21 cellular contexts compared by ENCODE assay signal in genomic region chr14:103728721-103729120, GRCh38. TPM values are rescaled to one million over a fixed set of nuclear protein-coding genes. Genes with fewer than 3 reads are reported as not detected.
DNase-seq lines count a peak whose midpoint lies in the region; ATAC-seq and TF ChIP-seq lines count a peak whose summit lies in the region.
"Had no signal": no experiment of that assay in that cellular context is flagged by ENCODE, and none has a peak within 500 bp of the region (broad histone marks: within the 10 kb centered on the region; RNA-seq: fewer than 3 reads in every experiment).

No MANE protein-coding gene starts in this region.

- H3K4me3 Mint-ChIP-seq in activated naive CD4-positive, alpha-beta T cell treated with anti-CD3 and anti-CD28 coated beads, Interleukin-2, amount 10 ng/mL, durations not matched to agents 7 days and 5 days: no peak overlapping the region
- H3K4me3 Mint-ChIP-seq: activated CD8-positive, alpha-beta T cell treated with anti-CD3 and anti-CD28 coated beads for 36 hours; activated naive CD4-positive, alpha-beta T cell treated with anti-CD3 and anti-CD28 coated beads for 36 hours; activated T-cell treated with anti-CD3 and anti-CD28 coated beads, Interleukin-2, amount 50 U/mL, for 4 hours; stimulated activated naive B cell treated with anti-CD40 and anti-IgM and Interleukin-4, amounts not matched to agents 10 μg/mL and 1 μg/mL and 100 μg/mL, for 72 hours; T-cell had no signal

- H3K27me3 ChIP-seq in left lung (no peaks in the 10 kb centered on the region), suprapubic skin (no peaks in the 10 kb centered on the region)
- H3K27me3 ChIP-seq: upper lobe of left lung had no signal

- intact Hi-C loops in left lung (cut with DNase I): no loop called here

- CTCF ChIA-PET in activated naive CD4-positive, alpha-beta T cell treated with anti-CD3 and anti-CD28 coated beads, Interleukin-2, amount 10 ng/mL, durations not matched to agents 7 days and 5 days (lab: Charles Lee): no interaction called here

- no peaks in the 10 kb centered on the region for H3K4me1 Mint-ChIP-seq in activated naive CD4-positive, alpha-beta T cell treated with anti-CD3 and anti-CD28 coated beads, Interleukin-2, amount 10 ng/mL, durations not matched to agents 7 days and 5 days
- H3K4me1 Mint-ChIP-seq: stimulated activated naive B cell treated with anti-CD40 and anti-IgM and Interleukin-4, amounts not matched to agents 10 μg/mL and 1 μg/mL and 100 μg/mL, for 72 hours; T-cell had no signal

- no peak for TF ChIP-seq EP300 in suprapubic skin (IDR thresholded peaks at IDR 0.05)

- no peak overlapping the region for H3K27ac Mint-ChIP-seq in activated naive CD4-positive, alpha-beta T cell treated with anti-CD3 and anti-CD28 coated beads, Interleukin-2, amount 10 ng/mL, durations not matched to agents 7 days and 5 days
- H3K27ac Mint-ChIP-seq: activated CD8-positive, alpha-beta T cell treated with anti-CD3 and anti-CD28 coated beads for 36 hours; activated naive CD4-positive, alpha-beta T cell treated with anti-CD3 and anti-CD28 coated beads for 36 hours; stimulated activated naive B cell treated with anti-CD40 and anti-IgM and Interleukin-4, amounts not matched to agents 10 μg/mL and 1 μg/mL and 100 μg/mL, for 72 hours; T-cell had no signal

- DNase-seq in NCI-H345 (lab: John Stamatoyannopoulos, UW) (peak; percentile 7), NCI-H345 treated with DMSO at 0.1 percent for 48 hours (lab: John Stamatoyannopoulos, UW; ENCODE audit: unreplicated experiment) (no peak), left lung (no peak), suprapubic skin (ENCODE audit: low spot score in 2 of 2) (no peak), midbrain (lab: John Stamatoyannopoulos, UW) (no peak)
- DNase-seq in activated naive CD4-positive, alpha-beta T cell treated with anti-CD3 and anti-CD28 coated beads, Interleukin-2, amount 10 ng/mL, durations not matched to agents 7 days and 5 days: no peak
- DNase-seq in activated CD4-positive, CD25-positive, alpha-beta regulatory T cell (lab: John Stamatoyannopoulos, UW): no peak
- DNase-seq: 8988T; activated CD8-positive, alpha-beta T cell treated with anti-CD3 and anti-CD28 coated beads for 36 hours; activated naive CD4-positive, alpha-beta T cell treated with anti-CD3 and anti-CD28 coated beads for 36 hours; activated T-cell treated with anti-CD3 and anti-CD28 coated beads, Interleukin-2, amount 50 U/mL, for 4 hours; Caco-2; NCI-H2081 treated with DMSO at 0.1 percent for 48 hours; occipital lobe; SHP77 treated with DMSO at 0.1 percent for 48 hours; stimulated activated naive B cell treated with anti-CD40 and anti-IgM and Interleukin-4, amounts not matched to agents 10 μg/mL and 1 μg/mL and 100 μg/mL, for 72 hours; T-cell had no signal

- no peaks in the 10 kb centered on the region for H3K9me3 Mint-ChIP-seq in activated naive CD4-positive, alpha-beta T cell treated with anti-CD3 and anti-CD28 coated beads, Interleukin-2, amount 10 ng/mL, durations not matched to agents 7 days and 5 days
- H3K9me3 Mint-ChIP-seq: activated CD8-positive, alpha-beta T cell treated with anti-CD3 and anti-CD28 coated beads for 36 hours; activated naive CD4-positive, alpha-beta T cell treated with anti-CD3 and anti-CD28 coated beads for 36 hours; activated T-cell treated with anti-CD3 and anti-CD28 coated beads, Interleukin-2, amount 50 U/mL, for 4 hours; stimulated activated naive B cell treated with anti-CD40 and anti-IgM and Interleukin-4, amounts not matched to agents 10 μg/mL and 1 μg/mL and 100 μg/mL, for 72 hours; T-cell had no signal

- H3K9me3 ChIP-seq in left lung: no peaks in the 10 kb centered on the region
- no peaks in the 10 kb centered on the region for H3K9me3 ChIP-seq in suprapubic skin
- H3K9me3 ChIP-seq: Caco-2, upper lobe of left lung had no signal

- ATAC-seq in left lung: peak; percentile 23
- ATAC-seq: activated CD8-positive, alpha-beta T cell treated with anti-CD3 and anti-CD28 coated beads for 36 hours; activated T-cell treated with anti-CD3 and anti-CD28 coated beads, Interleukin-2, amount 50 U/mL, for 4 hours; sciatic nerve; stimulated activated naive B cell treated with anti-CD40 and anti-IgM and Interleukin-4, amounts not matched to agents 10 μg/mL and 1 μg/mL and 100 μg/mL, for 72 hours; T-cell had no signal

- no peak for TF ChIP-seq POLR2A in suprapubic skin (IDR thresholded peaks at IDR 0.05)

- H3K36me3 ChIP-seq in left lung (peaks cover 0 to 73% of the 10 kb centered on the region in 2 donors), suprapubic skin (peaks cover 65% of the 10 kb centered on the region)

- H3K4me3 ChIP-seq in left lung (no peak overlapping the region), suprapubic skin (no peak overlapping the region)
- H3K4me3 ChIP-seq: coronary artery, upper lobe of left lung had no signal

- peaks cover 8 to 12% of the 10 kb centered on the region in 2 donors for H3K4me1 ChIP-seq in left lung
- peaks cover 58% of the 10 kb centered on the region for H3K4me1 ChIP-seq in suprapubic skin
- H3K4me1 ChIP-seq: Caco-2 had no signal

- peaks cover 5% of the 10 kb centered on the region for H3K36me3 Mint-ChIP-seq in activated naive CD4-positive, alpha-beta T cell treated with anti-CD3 and anti-CD28 coated beads, Interleukin-2, amount 10 ng/mL, durations not matched to agents 7 days and 5 days

- TF ChIP-seq CTCF in VCaP (conservative IDR thresholded peaks at IDR 0.05) (peak; percentile 63), left lung (IDR thresholded peaks at IDR 0.05) (no peak), suprapubic skin (IDR thresholded peaks at IDR 0.05) (no peak)

- WGBS in suprapubic skin: 66% methylated on average over 12 of the region's 12 CpGs

- H3K27me3 Mint-ChIP-seq in activated naive CD4-positive, alpha-beta T cell treated with anti-CD3 and anti-CD28 coated beads, Interleukin-2, amount 10 ng/mL, durations not matched to agents 7 days and 5 days: no peaks in the 10 kb centered on the region
- H3K27me3 Mint-ChIP-seq: activated CD8-positive, alpha-beta T cell treated with anti-CD3 and anti-CD28 coated beads for 36 hours; stimulated activated naive B cell treated with anti-CD40 and anti-IgM and Interleukin-4, amounts not matched to agents 10 μg/mL and 1 μg/mL and 100 μg/mL, for 72 hours; T-cell had no signal

- H3K27ac ChIP-seq in VCaP (peak overlapping the region; percentile 96), left lung (no peak overlapping the region), suprapubic skin (peak overlapping the region; percentile 39)
- H3K27ac ChIP-seq: coronary artery, upper lobe of left lung had no signal

RNA-seq across cellular contexts. Expression of gene ZFYVE21, which starts 13.1 kb away (rescaled TPM):
- total RNA-seq in left lung: 10 to 100 TPM; 42.8 to 57.4 TPM
- total RNA-seq in suprapubic skin: 100 to 1,000 TPM; 168 to 190 (median 177) TPM

RNA-seq across cellular contexts. Expression of gene XRCC3, which starts 13.5 kb away (rescaled TPM):
- total RNA-seq in left lung: 10 to 100 TPM in 1 of 2 donors, 1 to 10 TPM in 1; 9.2 to 10.7 TPM
- total RNA-seq in suprapubic skin: 10 to 100 TPM in 3 of 4 donors, 1 to 10 TPM in 1; 7.5 to 20.5 (median 19.5) TPM

Comparison
In these comparisons a context has a peak if more than half of its experiments do, and no peak if none do; other contexts are left out.
1. H3K27ac ChIP-seq: peak in VCaP (single experiment) and suprapubic skin (single experiment); none in left lung (0 of 2).